In genomic region chr2:132719480-132719879, GRCh38 we compare ENCODE assay signal across 20 cellular contexts. TPM values are rescaled to one million over a fixed set of nuclear protein-coding genes. Genes with fewer than 3 reads are reported as not detected.
DNase-seq lines count a peak whose midpoint lies in the region; ATAC-seq, FAIRE-seq and TF ChIP-seq lines count a peak whose summit lies in the region.
"Had no signal": no experiment of that assay in that cellular context is flagged by ENCODE, and none has a peak within 500 bp of the region (broad histone marks: within the 10 kb centered on the region; RNA-seq: fewer than 3 reads in every experiment).

No MANE protein-coding gene starts in this region.

- TF ChIP-seq CTCF in H9 (conservative IDR thresholded peaks at IDR 0.05) (no peak), esophagus muscularis mucosa (IDR thresholded peaks at IDR 0.05) (no peak)

- H4K8ac ChIP-seq in H9 (replicated peaks; ENCODE audit: insufficient read length, low read depth, low read length) = no peak overlapping the region

- H3K4me2 ChIP-seq in H9 (ENCODE audit: insufficient read depth, insufficient read length, low read length) = no peak overlapping the region
- H3K4me2 ChIP-seq: A549; BLaER1 treated with 17β-estradiol and CSF1 and Interleukin-3, amounts not matched to agents 10 nM and 100 nM had no signal

- H3K9me3 ChIP-seq in H9 (ENCODE audit: control insufficient read depth, low read depth, low read length) (no peaks in the 10 kb centered on the region), esophagus muscularis mucosa (no peaks in the 10 kb centered on the region)
- H3K9me3 ChIP-seq: A549; BLaER1 treated with 17β-estradiol and CSF1 and Interleukin-3, amounts not matched to agents 10 nM and 100 nM; Caco-2 had no signal

- peak overlapping the region in 2 of 3 experiments; percentile 11 to 24; a peak in 1 of 7 replicates for H3K27ac Mint-ChIP-seq in H9
- H3K27ac Mint-ChIP-seq: B cell; CD4-positive, alpha-beta T cell; CD8-positive, alpha-beta T cell had no signal

- no peaks in the 10 kb centered on the region for H3K79me1 ChIP-seq in H9 (ENCODE audit: insufficient read depth, low read depth, low read length, poor library complexity, severe bottlenecking)

- no peak overlapping the region for H2AFZ ChIP-seq in H9 (ENCODE audit: low read length)

- no peak overlapping the region; a peak in 1 of 5 replicates for H3K4me3 Mint-ChIP-seq in H9
- H3K4me3 Mint-ChIP-seq: B cell; CD4-positive, alpha-beta T cell; CD8-positive, alpha-beta T cell had no signal

- H3K27ac ChIP-seq in H9 (ENCODE audit: insufficient read length, low read depth, low read length) (no peak overlapping the region), esophagus muscularis mucosa (replicated peaks in 1 of 4) (no peak overlapping the region)
- H3K27ac ChIP-seq: 22Rv1; A549; BLaER1 treated with 17β-estradiol and CSF1 and Interleukin-3, amounts not matched to agents 10 nM and 100 nM; C4-2B had no signal

- no peaks in the 10 kb centered on the region for H3K4me1 Mint-ChIP-seq in H9

- no peak overlapping the region for H2BK5ac ChIP-seq in H9 (ENCODE audit: insufficient read length, low read length)

- H3K4me1 ChIP-seq in H9 (ENCODE audit: insufficient read depth, low read length) = no peaks in the 10 kb centered on the region
- no peaks in the 10 kb centered on the region for H3K4me1 ChIP-seq in esophagus muscularis mucosa
- H3K4me1 ChIP-seq: Caco-2 had no signal

- TF ChIP-seq POLR2A in esophagus muscularis mucosa (IDR thresholded peaks at IDR 0.05; ENCODE audit: low read depth) = no peak

- no peaks in the 10 kb centered on the region; a peak in 1 of 7 replicates for H3K36me3 Mint-ChIP-seq in H9 (ENCODE audit: insufficient read depth in 1 of 3, low read depth in 3 of 3)
- H3K36me3 Mint-ChIP-seq: CD8-positive, alpha-beta T cell had no signal

- no peaks in the 10 kb centered on the region for H3K23me2 ChIP-seq in H9 (ENCODE audit: insufficient read length, low read depth, low read length, poor library complexity, severe bottlenecking)

- no peak for TF ChIP-seq EP300 in esophagus muscularis mucosa (IDR thresholded peaks at IDR 0.05)

- H3K79me2 ChIP-seq in H9 (ENCODE audit: insufficient read depth, low read length) = no peaks in the 10 kb centered on the region

- FAIRE-seq in urothelium cell line (lab: Jason Lieb, UNC) = peak; percentile 55
- FAIRE-seq: D721Med, G401.6, GM12891 had no signal

- peaks cover 0 to 4% of the 10 kb centered on the region in 2 experiments; a peak in 2 of 5 replicates for H3K9me3 Mint-ChIP-seq in H9

- H3K18ac ChIP-seq in H9 (ENCODE audit: insufficient read length, low read depth, low read length) = no peak overlapping the region

- no peak overlapping the region for H3K9ac ChIP-seq in H9 (ENCODE audit: extremely low read depth, insufficient read length, low read length)
- H3K9ac ChIP-seq: BLaER1 treated with 17β-estradiol and CSF1 and Interleukin-3, amounts not matched to agents 10 nM and 100 nM had no signal

- no peak overlapping the region for H3K4me3 ChIP-seq in esophagus muscularis mucosa
- H3K4me3 ChIP-seq: A549; BLaER1 treated with 17β-estradiol and CSF1 and Interleukin-3, amounts not matched to agents 10 nM and 100 nM had no signal

- no peak overlapping the region for H2BK20ac ChIP-seq in H9 (ENCODE audit: low read depth, low read length, poor library complexity, severe bottlenecking)

- no CpG with 5 or more reads among the region's 9 CpGs for WGBS in H9 (ENCODE audit: extremely low coverage, insufficient read length, low lambda C conversion rate)
- WGBS in esophagus muscularis mucosa = 89% methylated on average over 9 of the region's 9 CpGs

- intact Hi-C loops in esophagus muscularis mucosa (cut with DNase I) = no loop called here

- no peak overlapping the region for H2AK5ac ChIP-seq in H9 (ENCODE audit: insufficient read length, low read length)

- H3K23ac ChIP-seq in H9 (ENCODE audit: insufficient read length, low read depth, low read length) = no peak overlapping the region

- H3K14ac ChIP-seq in H9 (ENCODE audit: insufficient read depth, low read length) = no peak overlapping the region

- DNase-seq in H9 (no peak), esophagus muscularis mucosa (ENCODE audit: extremely low spot score) (peak; percentile 70), urothelium cell line (ENCODE audit: low spot score) (no peak)
- DNase-seq: AML-193; Caco-2; Calu3; CD4-positive, alpha-beta T cell; CD8-positive, alpha-beta T cell; DMS79 treated with DMSO at 0.1 percent for 48 hours; GF-D8 had no signal

- H3K27me3 ChIP-seq in H9 (ENCODE audit: insufficient read depth, low read length) (no peaks in the 10 kb centered on the region), esophagus muscularis mucosa (no peaks in the 10 kb centered on the region)
- H3K27me3 ChIP-seq: BLaER1 treated with 17β-estradiol and CSF1 and Interleukin-3, amounts not matched to agents 10 nM and 100 nM had no signal

- no peak overlapping the region for H4K91ac ChIP-seq in H9 (ENCODE audit: insufficient read length, low read depth, low read length)

- no peak overlapping the region for H2BK15ac ChIP-seq in H9 (ENCODE audit: low read depth, low read length)

- H4K20me1 ChIP-seq in H9 (ENCODE audit: control insufficient read depth, insufficient read depth, insufficient read length) = no peaks in the 10 kb centered on the region
- H4K20me1 ChIP-seq: BLaER1 treated with 17β-estradiol and CSF1 and Interleukin-3, amounts not matched to agents 10 nM and 100 nM had no signal

- no peak overlapping the region for H2BK120ac ChIP-seq in H9 (ENCODE audit: low read depth, low read length, poor library complexity, severe bottlenecking)

- no peak overlapping the region for H2BK12ac ChIP-seq in H9 (ENCODE audit: insufficient read length, low read depth, low read length)

- no peak overlapping the region for H3T11ph ChIP-seq in H9 (ENCODE audit: low read length)

- H3K27me3 Mint-ChIP-seq in H9 (ENCODE audit: low read depth) = no peaks in the 10 kb centered on the region
- H3K27me3 Mint-ChIP-seq: B cell; CD4-positive, alpha-beta T cell had no signal

- no peak overlapping the region for H3K4ac ChIP-seq in H9 (ENCODE audit: low read depth, low read length)

- H3K56ac ChIP-seq in H9 (ENCODE audit: insufficient read length, low read depth, low read length) = no peak overlapping the region

- H3K36me3 ChIP-seq in esophagus muscularis mucosa = no peaks in the 10 kb centered on the region
- H3K36me3 ChIP-seq: BLaER1 treated with 17β-estradiol and CSF1 and Interleukin-3, amounts not matched to agents 10 nM and 100 nM had no signal

- H4K5ac ChIP-seq in H9 (ENCODE audit: insufficient read length, low read depth, low read length) = no peak overlapping the region

- ATAC-seq in GM21576 (IDR thresholded peaks at IDR 0.05; ENCODE audit: unreplicated experiment) = no peak
- no peak for ATAC-seq in GM18873 (IDR thresholded peaks at IDR 0.05; ENCODE audit: low FRiP score, unreplicated experiment)
- ATAC-seq: A549; CD8-positive, alpha-beta T cell had no signal

RNA-seq across cellular contexts. Expression of gene LYPD1, which starts 49.5 kb away (rescaled TPM):
- total RNA-seq in H9 (2021) (10.6 and 11.2 TPM in 2 replicates), esophagus muscularis mucosa (1 to 10 TPM in 1 of 4 donors, under 1 TPM in 2, not detected in 1; 0.66 to 5.4 (median 0.71) TPM)
- total RNA-seq: B cell; CD4-positive, alpha-beta T cell; CD8-positive, alpha-beta T cell had no signal
